26 cellular contexts compared by ENCODE assay signal in the genomic region with DNA sequence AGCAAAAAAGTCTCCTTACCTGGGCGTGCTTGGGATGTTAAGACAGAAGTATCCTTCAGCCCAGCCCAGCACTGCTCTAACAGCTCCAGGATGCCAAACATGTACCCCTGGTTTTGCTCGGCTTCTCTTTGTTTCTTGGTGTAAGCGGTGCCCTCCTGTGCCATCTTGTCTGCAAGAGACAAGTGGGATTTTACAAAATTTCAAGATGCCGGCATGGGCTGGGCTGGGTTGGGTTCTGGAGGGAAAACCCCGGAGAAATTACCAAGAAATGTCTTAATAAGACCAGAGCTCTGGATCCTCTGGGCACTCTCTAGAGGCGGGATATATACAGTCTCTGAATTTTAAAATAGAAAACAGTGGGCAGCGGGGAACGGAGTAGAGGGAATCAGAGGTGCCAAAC. TPM values are rescaled to one million over a fixed set of nuclear protein-coding genes. Genes with fewer than 3 reads are reported as not detected.
DNase-seq lines count a peak whose midpoint lies in the region; ATAC-seq and TF ChIP-seq lines count a peak whose summit lies in the region.
"Had no signal": no experiment of that assay in that cellular context is flagged by ENCODE, and none has a peak within 500 bp of the region (broad histone marks: within the 10 kb centered on the region; RNA-seq: fewer than 3 reads in every experiment).

No MANE protein-coding gene starts in this region.

- H3K9me3 Mint-ChIP-seq in GM23338 = peaks cover 12% of the 10 kb centered on the region; the same call in 2 of the 3 replicates

- H3K4me2 ChIP-seq in GM23338 = peak overlapping the region; percentile 82; the same call in 1 of the 2 replicates
- H3K4me2 ChIP-seq: BLaER1 had no signal

- no peak for TF ChIP-seq POLR2A in esophagus muscularis mucosa (IDR thresholded peaks at IDR 0.05; ENCODE audit: low read depth)

- H3K27me3 Mint-ChIP-seq in GM23338 (ENCODE audit: insufficient read depth, low read depth, poor library complexity) = peaks cover 67% of the 10 kb centered on the region

- no peak for TF ChIP-seq EP300 in esophagus muscularis mucosa (IDR thresholded peaks at IDR 0.05)

- no peak overlapping the region for H2AFZ ChIP-seq in GM23338

- H3F3A ChIP-seq in GM23338 (replicated peaks; ENCODE audit: low read depth) = peaks cover 22% of the 10 kb centered on the region; the same call in 1 of the 2 replicates

- ATAC-seq in GM23338 (no peak), left cardiac atrium (no peak)
- ATAC-seq: GM12878 had no signal

- H3K4me3 ChIP-seq in GM23338 = peak overlapping the region; percentile 37
- no peak overlapping the region for H3K4me3 ChIP-seq in esophagus muscularis mucosa
- H3K4me3 ChIP-seq: BLaER1, GM12878 had no signal

- peaks cover 44% of the 10 kb centered on the region for H3K4me1 Mint-ChIP-seq in GM23338
- H3K4me1 Mint-ChIP-seq: CD4-positive, alpha-beta memory T cell; CD8-positive, alpha-beta memory T cell had no signal

- TF ChIP-seq CTCF in GM23338 (conservative IDR thresholded peaks at IDR 0.05; ENCODE audit: low read depth in 2 of 2) (no peak), esophagus muscularis mucosa (IDR thresholded peaks at IDR 0.05) (no peak)

- 28% methylated on average over 8 of the region's 8 CpGs for WGBS in esophagus muscularis mucosa

- no peak overlapping the region for H3K4me3 Mint-ChIP-seq in GM23338
- H3K4me3 Mint-ChIP-seq: CD4-positive, alpha-beta memory T cell; CD4-positive, CD25-positive, alpha-beta regulatory T cell; CD8-positive, alpha-beta memory T cell had no signal

- peaks cover 0 to 14% (median 8%) of the 10 kb centered on the region in 4 donors for H3K9me3 ChIP-seq in esophagus muscularis mucosa
- H3K9me3 ChIP-seq: BE2C had no signal

- no peak for DNase-seq in GM23338 (ENCODE audit: low spot score)
- peak; percentile 82 for DNase-seq in esophagus muscularis mucosa (ENCODE audit: extremely low spot score)
- DNase-seq in posterior vena cava (ENCODE audit: low spot score) = peak; percentile 62
- DNase-seq in effector CD4-positive, alpha-beta T cell = no peak
- DNase-seq in left cardiac atrium = no peak
- DNase-seq: 8988T; ACHN; BE2C; C1 segment of cervical spinal cord; CD4-positive, alpha-beta memory T cell; CD4-positive, CD25-positive, alpha-beta regulatory T cell; CD8-positive, alpha-beta memory T cell; COR-L47; DMS 273 treated with DMSO at 0.1 percent for 48 hours; DMS153; DMS79; DND-41; EL; GDM1 had no signal

- intact Hi-C loops in esophagus muscularis mucosa (cut with DNase I) (no loop called here), posterior vena cava (cut with DNase I) (loop anchor here in 1 of 2 donors (5.0 kb wide), 1 partner anchor 932 kb away; no protein-coding TSS in a partner anchor), left cardiac atrium (cut with DNase I) (no loop called here)

- H3K36me3 ChIP-seq in GM23338 (ENCODE audit: insufficient read depth) (no peaks in the 10 kb centered on the region), esophagus muscularis mucosa (no peaks in the 10 kb centered on the region)
- H3K36me3 ChIP-seq: BE2C, BLaER1 had no signal

- no peaks in the 10 kb centered on the region for H3K9me2 ChIP-seq in GM23338 (ENCODE audit: insufficient read depth)

- H3K27me3 ChIP-seq in GM23338 (ENCODE audit: insufficient read depth) (peaks cover 74% of the 10 kb centered on the region), esophagus muscularis mucosa (peaks cover 0 to 64% (median 18%) of the 10 kb centered on the region in 4 donors)

- H3K27ac ChIP-seq in GM23338 (ENCODE audit: low read depth) (no peak overlapping the region), esophagus muscularis mucosa (replicated peaks in 1 of 4) (no peak overlapping the region)
- H3K27ac ChIP-seq: BLaER1 had no signal

- no peaks in the 10 kb centered on the region; the same call in 2 of the 3 replicates for H3K36me3 Mint-ChIP-seq in GM23338 (ENCODE audit: low read depth)
- H3K36me3 Mint-ChIP-seq: CD14-positive monocyte; CD4-positive, alpha-beta memory T cell; CD4-positive, CD25-positive, alpha-beta regulatory T cell; CD8-positive, alpha-beta memory T cell had no signal

- H3K4me1 ChIP-seq in GM23338 (ENCODE audit: insufficient read depth) (peaks cover 42% of the 10 kb centered on the region), esophagus muscularis mucosa (peaks cover 0 to 29% (median 19%) of the 10 kb centered on the region in 4 donors)
- H3K4me1 ChIP-seq: BE2C, BLaER1 had no signal

- peaks cover 16% of the 10 kb centered on the region for H4K20me1 ChIP-seq in GM23338 (replicated peaks; ENCODE audit: insufficient read depth)
- H4K20me1 ChIP-seq: BLaER1 had no signal

- H3K79me2 ChIP-seq in GM23338 (replicated peaks; ENCODE audit: insufficient read depth) = no peaks in the 10 kb centered on the region

- H3K27ac Mint-ChIP-seq in GM23338 = no peak overlapping the region
- H3K27ac Mint-ChIP-seq: CD14-positive monocyte; CD4-positive, alpha-beta memory T cell; CD4-positive, CD25-positive, alpha-beta regulatory T cell had no signal

TF ChIP-seq in GM23338, 12 proteins besides CTCF, POLR2A, EP300 and RAD21:
- TF ChIP-seq CREB1 (CRISPR knock-in tag; IDR thresholded peaks at IDR 0.05; ENCODE audit: low read depth) (no peak), ZNF114 (CRISPR knock-in tag; IDR thresholded peaks at IDR 0.05) (no peak)

RNA-seq across cellular contexts. Expression of a gene that starts 4.6 kb away (rescaled TPM):
- total RNA-seq in GM23338 (2014; rRNA removed; shearing (Covaris generic)) = 0.23 TPM in 1 of 2 replicates, not detected in the other
- 0.39 TPM in 1 of 2 replicates, not detected in the other for polyA plus RNA-seq in GM23338 (2016; fragmentation: Nextera tagmentation; extraction: Ambion mirVana)
- not detected for total RNA-seq in esophagus muscularis mucosa
- not detected for total RNA-seq in posterior vena cava
- not detected for total RNA-seq in left cardiac atrium
- total RNA-seq: A673; CD4-positive, alpha-beta memory T cell; CD4-positive, CD25-positive, alpha-beta regulatory T cell; CD8-positive, alpha-beta memory T cell; Daoy; G401 had no signal
- polyA plus RNA-seq: AG04450; CD14-positive monocyte; CD4-positive, alpha-beta memory T cell; CD4-positive, CD25-positive, alpha-beta regulatory T cell; CD8-positive, alpha-beta memory T cell; GM12878 had no signal

Comparison
In these comparisons a context has a peak if more than half of its experiments do, and no peak if none do; other contexts are left out.
1. DNase-seq: peak in esophagus muscularis mucosa (single experiment) and posterior vena cava (single experiment); none in GM23338 (single experiment), effector CD4-positive, alpha-beta T cell (single experiment) and left cardiac atrium (single experiment).